Comparison of ENCODE assay signal across 27 cellular contexts in the genomic region with DNA sequence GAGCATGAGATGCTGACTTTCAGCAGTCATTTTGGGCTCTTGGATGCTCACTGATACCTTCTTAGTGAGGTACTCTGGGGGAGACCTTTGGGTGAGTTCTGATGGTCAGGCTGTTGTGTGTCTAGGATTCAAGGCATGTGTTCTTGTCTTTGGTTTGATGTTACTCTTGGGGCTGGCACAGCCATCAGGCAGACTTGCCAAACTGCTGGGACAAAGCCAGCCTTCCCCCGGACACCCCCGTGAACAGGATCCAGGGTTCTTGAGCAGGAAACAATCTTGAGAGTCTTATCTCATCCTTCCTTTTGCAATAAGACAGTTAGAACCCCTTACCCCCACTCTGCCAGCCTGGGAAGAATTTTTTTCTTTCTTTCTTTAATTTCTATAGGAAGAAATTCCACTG. TPM values are rescaled to one million over a fixed set of nuclear protein-coding genes. Genes with fewer than 3 reads are reported as not detected.
A peak's percentile ranks its signal among the peaks of the same experiment; 100 is the strongest.
DNase-seq lines count a peak whose midpoint lies in the region; ATAC-seq and TF ChIP-seq lines count a peak whose summit lies in the region.
"Had no signal": no experiment of that assay in that cellular context is flagged by ENCODE, and none has a peak within 500 bp of the region (broad histone marks: within the 10 kb centered on the region; RNA-seq: fewer than 3 reads in every experiment).

No MANE protein-coding gene starts in this region.

- H3K27ac Mint-ChIP-seq in osteocyte (ENCODE audit: unreplicated experiment) = no peak overlapping the region
- H3K27ac Mint-ChIP-seq: B cell; progenitor cell of endocrine pancreas; stimulated activated naive CD8-positive, alpha-beta T cell treated with anti-CD3 and anti-CD28 coated beads, Interleukin-15, Interleukin-2, amounts not matched to agents 100 ng/mL and 50 ng/mL, for 24 hours had no signal

- TF ChIP-seq POLR2A in uterus (IDR thresholded peaks at IDR 0.05) = no peak

- H3K27ac ChIP-seq in hepatocyte (no peak overlapping the region), uterus (peak overlapping the region; percentile 5 to 12)
- H3K27ac ChIP-seq: adrenal gland, HL-60 had no signal

- no peaks in the 10 kb centered on the region for H3K9me2 ChIP-seq in hepatocyte (replicated peaks; ENCODE audit: insufficient read depth)

- no peak for TF ChIP-seq CTCF in hepatocyte (IDR thresholded peaks at IDR 0.05; ENCODE audit: poor library complexity)
- TF ChIP-seq CTCF in uterus (IDR thresholded peaks at IDR 0.05) = no peak
- no peak for TF ChIP-seq CTCF in osteocyte (IDR thresholded peaks at IDR 0.05)

- H3K4me2 ChIP-seq in hepatocyte = peak overlapping the region; percentile 49

- H3K9me3 ChIP-seq in hepatocyte (ENCODE audit: low read depth) = no peaks in the 10 kb centered on the region
- H3K9me3 ChIP-seq in uterus = no peaks in the 10 kb centered on the region
- H3K9me3 ChIP-seq: adrenal gland, breast epithelium, HAP-1, mucosa of descending colon had no signal

- no peaks in the 10 kb centered on the region for H3K36me3 ChIP-seq in hepatocyte (replicated peaks; ENCODE audit: insufficient read depth, low read depth)
- no peaks in the 10 kb centered on the region for H3K36me3 ChIP-seq in uterus
- H3K36me3 ChIP-seq: adrenal gland, breast epithelium had no signal

- no peaks in the 10 kb centered on the region for H3K9me3 Mint-ChIP-seq in osteocyte (ENCODE audit: unreplicated experiment)
- H3K9me3 Mint-ChIP-seq: activated T-cell treated with anti-CD3 and anti-CD28 coated beads, Interleukin-2, amount 50 U/mL, for 4 hours; stimulated activated naive CD8-positive, alpha-beta T cell treated with anti-CD3 and anti-CD28 coated beads, Interleukin-15, Interleukin-2, amounts not matched to agents 100 ng/mL and 50 ng/mL, for 24 hours had no signal

- peaks cover 7% of the 10 kb centered on the region for H3K36me3 Mint-ChIP-seq in osteocyte (ENCODE audit: unreplicated experiment)

- H3K27me3 ChIP-seq in hepatocyte = no peaks in the 10 kb centered on the region
- H3K27me3 ChIP-seq in uterus = no peaks in the 10 kb centered on the region
- H3K27me3 ChIP-seq: adrenal gland, breast epithelium had no signal

- ATAC-seq in GM18868 (IDR thresholded peaks at IDR 0.05; ENCODE audit: unreplicated experiment) (no peak), GM21737 (IDR thresholded peaks at IDR 0.05; ENCODE audit: unreplicated experiment) (no peak)
- ATAC-seq: activated T-cell treated with anti-CD3 and anti-CD28 coated beads, Interleukin-2, amount 50 U/mL, for 4 hours; left ventricle myocardium superior; mucosa of descending colon had no signal

- H3K4me3 Mint-ChIP-seq in osteocyte (ENCODE audit: unreplicated experiment) = no peak overlapping the region
- H3K4me3 Mint-ChIP-seq: activated T-cell treated with anti-CD3 and anti-CD28 coated beads, Interleukin-2, amount 50 U/mL, for 4 hours; B cell; stimulated activated naive CD8-positive, alpha-beta T cell treated with anti-CD3 and anti-CD28 coated beads, Interleukin-15, Interleukin-2, amounts not matched to agents 100 ng/mL and 50 ng/mL, for 24 hours had no signal

- 88% methylated on average over 2 of the region's 2 CpGs for WGBS in hepatocyte (ENCODE audit: low lambda C conversion rate, missing lambda C conversion rate)

- H3K4me1 Mint-ChIP-seq in osteocyte (ENCODE audit: unreplicated experiment) = peaks cover 7% of the 10 kb centered on the region

- intact Hi-C loops in uterus (cut with DNase I; ENCODE audit: low total_unique reads) = no loop called here

- peaks cover 42% of the 10 kb centered on the region for H3K79me2 ChIP-seq in hepatocyte

- H3K27me3 Mint-ChIP-seq in osteocyte (ENCODE audit: unreplicated experiment) = no peaks in the 10 kb centered on the region
- H3K27me3 Mint-ChIP-seq: B cell; progenitor cell of endocrine pancreas; stimulated activated naive CD8-positive, alpha-beta T cell treated with anti-CD3 and anti-CD28 coated beads, Interleukin-15, Interleukin-2, amounts not matched to agents 100 ng/mL and 50 ng/mL, for 24 hours had no signal

- H3K4me1 ChIP-seq in hepatocyte (ENCODE audit: insufficient read depth) (peaks cover 7% of the 10 kb centered on the region), uterus (no peaks in the 10 kb centered on the region)
- H3K4me1 ChIP-seq: HAP-1 had no signal

- no peaks in the 10 kb centered on the region for H4K20me1 ChIP-seq in hepatocyte (ENCODE audit: insufficient read depth, poor library complexity, severe bottlenecking)

- no peak overlapping the region for H2AFZ ChIP-seq in hepatocyte

- DNase-seq in GM03348 (ENCODE audit: low spot score) (peak; percentile 17), cerebellum (ENCODE audit: low spot score) (peak; percentile 50), hepatocyte (ENCODE audit: low spot score) (no peak), uterus (no peak), osteocyte (ENCODE audit: extremely low spot score, unreplicated experiment) (no peak)
- DNase-seq: activated CD4-positive, alpha-beta T cell treated with anti-CD3 and anti-CD28 coated beads for 48 hours; activated naive CD4-positive, alpha-beta T cell; activated T-cell treated with anti-CD3 and anti-CD28 coated beads, Interleukin-2, amount 50 U/mL, for 4 hours; adrenal gland; COR-L47; DND-41; foreskin melanocyte; left ventricle myocardium superior; mucosa of descending colon; NCI-H1105; NCI-H1930; NCI-H748 treated with DMSO at 0.1 percent for 48 hours; RPMI8226; T-helper 2 cell had no signal

- H3K4me3 ChIP-seq in hepatocyte (no peak overlapping the region), uterus (no peak overlapping the region)
- H3K4me3 ChIP-seq: adrenal gland, HAP-1, mucosa of descending colon had no signal

RNA-seq across cellular contexts. Expression of a gene that starts 42.2 kb away (rescaled TPM):
- total RNA-seq in cerebellum (6.0 TPM), hepatocyte (10.2 and 10.9 TPM in 2 replicates), uterus (10 to 100 TPM in 2 of 4 donors, 1 to 10 TPM in 2; 2.8 to 20.7 (median 12.3) TPM), osteocyte (16.4 and 16.9 TPM in 2 replicates)
- 18.2 TPM in 2 replicates for polyA plus RNA-seq in hepatocyte

RNA-seq across cellular contexts. Expression of a gene that starts 43.5 kb away (rescaled TPM):
- 115 TPM for total RNA-seq in cerebellum
- total RNA-seq in hepatocyte = 84.1 and 90.7 TPM in 2 replicates
- 80.5 and 86.7 TPM in 2 replicates for polyA plus RNA-seq in hepatocyte
- total RNA-seq in uterus = 100 to 1,000 TPM in 1 of 4 donors, 10 to 100 TPM in 3; 38.7 to 106 (median 70.9) TPM
- 120 and 123 TPM in 2 replicates for total RNA-seq in osteocyte

Comparison
In these comparisons a context has a peak if more than half of its experiments do, and no peak if none do; other contexts are left out.
1. DNase-seq: peak in GM03348 (single experiment) and cerebellum (single experiment); none in hepatocyte (single experiment), uterus (0 of 2) and osteocyte (single experiment).